ENCODE assay signal across 18 cellular contexts in genomic region chr5:87170799-87171198, GRCh38.
"Had no signal": no experiment of that assay in that cellular context is flagged by ENCODE, and none has a peak within 500 bp of the region (broad histone marks: within the 10 kb centered on the region; RNA-seq: fewer than 3 reads in every experiment).

No MANE protein-coding gene starts in this region.

- H3K4me2 ChIP-seq: neural progenitor cell had no signal

- H3K27ac ChIP-seq: dorsolateral prefrontal cortex, foreskin keratinocyte, neural progenitor cell, psoas muscle, skin epidermis, spleen, testis, tibial artery had no signal

- H3K4me3 ChIP-seq: dorsolateral prefrontal cortex, neural progenitor cell, psoas muscle, skin epidermis, spleen, testis, tibial artery had no signal

- DNase-seq: dorsolateral prefrontal cortex; effector CD4-positive, alpha-beta T cell; foreskin keratinocyte; mesendoderm; midbrain; naive thymus-derived CD4-positive, alpha-beta T cell; posterior cingulate gyrus; psoas muscle; right cardiac atrium; spleen; stimulated activated CD4-positive, alpha-beta T cell treated with anti-CD3 and anti-CD28 coated beads, Interleukin-4, amount 100 ng/mL, for 4 hours; stimulated activated naive CD8-positive, alpha-beta T cell treated with anti-CD3 and anti-CD28 coated beads, Interleukin-15, Interleukin-2, amounts not matched to agents 100 U/mL and 50 U/mL, for 24 hours; substantia nigra; testis; tibial artery had no signal

- H2AFZ ChIP-seq: neural progenitor cell had no signal

- H3K9ac ChIP-seq: neural progenitor cell had no signal

- H3K4me1 ChIP-seq: neural progenitor cell, psoas muscle, spleen, testis, tibial artery had no signal

- H3K36me3 ChIP-seq: neural progenitor cell, spleen, tibial artery had no signal

- H3K27me3 ChIP-seq: dorsolateral prefrontal cortex, foreskin keratinocyte, neural progenitor cell, spleen, testis, tibial artery had no signal

- H3K9me3 ChIP-seq: psoas muscle, spleen, testis, tibial artery had no signal

- ATAC-seq: foreskin keratinocyte; naive thymus-derived CD4-positive, alpha-beta T cell; psoas muscle; right cardiac atrium; stimulated activated memory B cell treated with anti-CD40 and anti-IgM and Interleukin-4, amounts not matched to agents 10 μg/mL and 1 μg/mL and 100 μg/mL, for 72 hours; stimulated activated naive CD8-positive, alpha-beta T cell treated with anti-CD3 and anti-CD28 coated beads, Interleukin-15, Interleukin-2, amounts not matched to agents 100 U/mL and 50 U/mL, for 24 hours had no signal
